In the genomic region with DNA sequence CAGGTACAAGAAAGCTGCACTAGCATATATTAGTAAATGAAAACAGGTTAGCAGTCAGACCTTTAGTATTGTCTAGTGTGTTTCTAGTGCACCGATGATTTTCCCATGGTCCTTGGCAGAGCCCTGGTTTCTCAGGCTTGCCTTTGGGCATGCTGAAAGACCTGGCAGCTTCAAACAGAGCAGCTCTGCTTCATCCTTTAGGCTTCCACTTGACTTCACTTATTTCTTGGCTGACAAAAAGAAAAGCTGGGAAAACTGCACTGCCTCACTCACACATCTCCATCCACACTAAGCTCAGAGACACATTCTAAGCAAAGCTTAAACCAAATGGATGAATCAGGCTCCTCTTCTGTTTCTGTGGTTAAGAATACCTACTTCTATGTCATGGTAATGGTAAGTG, we compare ENCODE assay signal across 20 cellular contexts.
DNase-seq lines count a peak whose midpoint lies in the region; ATAC-seq and TF ChIP-seq lines count a peak whose summit lies in the region.
"Had no signal": no experiment of that assay in that cellular context is flagged by ENCODE, and none has a peak within 500 bp of the region (broad histone marks: within the 10 kb centered on the region; RNA-seq: fewer than 3 reads in every experiment).

No MANE protein-coding gene starts in this region.

- no peak overlapping the region for H3K4me3 Mint-ChIP-seq in HFFc6
- H3K4me3 Mint-ChIP-seq: CD4-positive, alpha-beta T cell had no signal

- H3K4me1 Mint-ChIP-seq in HFFc6 (ENCODE audit: low read depth) = no peaks in the 10 kb centered on the region

- no peaks in the 10 kb centered on the region; the same call in 1 of the 2 replicates for H3K9me3 Mint-ChIP-seq in HFFc6

- intact Hi-C loops in Right ventricle myocardium superior (cut with DNase I) = no loop called here

- DNase-seq in HFFc6 (peak; percentile 1), cerebellum (ENCODE audit: low spot score) (peak; percentile 2), medulla oblongata (ENCODE audit: extremely low spot score) (peak; percentile 59), GF-D8 (lab: John Stamatoyannopoulos, UW) (no peak), Right ventricle myocardium superior (no peak)
- DNase-seq: CD4-positive, alpha-beta T cell; COR-L47; DMS 273 treated with DMSO at 0.1 percent for 48 hours; DND-41; H7; NCI-H1105; NCI-H2029 treated with DMSO at 0.1 percent for 48 hours; NCI-H226; NCI-H524; NCI-H82 had no signal

- ATAC-seq in HG02981 (IDR thresholded peaks at IDR 0.05; ENCODE audit: unreplicated experiment) (no peak), Right ventricle myocardium superior (ENCODE audit: poor library complexity) (no peak), SK-N-SH treated with all-trans-retinoic acid at 6 μM for 48 hours (no peak)
- ATAC-seq: HepG2, K562, Panc1 had no signal

- H3K36me3 Mint-ChIP-seq in HFFc6 (ENCODE audit: low read depth) = no peaks in the 10 kb centered on the region

- H3K27ac Mint-ChIP-seq in HFFc6 = no peak overlapping the region
- H3K27ac Mint-ChIP-seq: CD4-positive, alpha-beta T cell had no signal

- no peak for TF ChIP-seq CTCF in HFFc6 (IDR thresholded peaks at IDR 0.05)

- H3K27me3 Mint-ChIP-seq in HFFc6 (ENCODE audit: insufficient read depth) = no peaks in the 10 kb centered on the region
- H3K27me3 Mint-ChIP-seq: CD4-positive, alpha-beta T cell had no signal

TF ChIP-seq in SK-N-SH treated with all-trans-retinoic acid at 6 μM for 48 hours, 23 proteins besides CTCF, POLR2A, EP300 and RAD21:
- TF ChIP-seq, protein P1, sequence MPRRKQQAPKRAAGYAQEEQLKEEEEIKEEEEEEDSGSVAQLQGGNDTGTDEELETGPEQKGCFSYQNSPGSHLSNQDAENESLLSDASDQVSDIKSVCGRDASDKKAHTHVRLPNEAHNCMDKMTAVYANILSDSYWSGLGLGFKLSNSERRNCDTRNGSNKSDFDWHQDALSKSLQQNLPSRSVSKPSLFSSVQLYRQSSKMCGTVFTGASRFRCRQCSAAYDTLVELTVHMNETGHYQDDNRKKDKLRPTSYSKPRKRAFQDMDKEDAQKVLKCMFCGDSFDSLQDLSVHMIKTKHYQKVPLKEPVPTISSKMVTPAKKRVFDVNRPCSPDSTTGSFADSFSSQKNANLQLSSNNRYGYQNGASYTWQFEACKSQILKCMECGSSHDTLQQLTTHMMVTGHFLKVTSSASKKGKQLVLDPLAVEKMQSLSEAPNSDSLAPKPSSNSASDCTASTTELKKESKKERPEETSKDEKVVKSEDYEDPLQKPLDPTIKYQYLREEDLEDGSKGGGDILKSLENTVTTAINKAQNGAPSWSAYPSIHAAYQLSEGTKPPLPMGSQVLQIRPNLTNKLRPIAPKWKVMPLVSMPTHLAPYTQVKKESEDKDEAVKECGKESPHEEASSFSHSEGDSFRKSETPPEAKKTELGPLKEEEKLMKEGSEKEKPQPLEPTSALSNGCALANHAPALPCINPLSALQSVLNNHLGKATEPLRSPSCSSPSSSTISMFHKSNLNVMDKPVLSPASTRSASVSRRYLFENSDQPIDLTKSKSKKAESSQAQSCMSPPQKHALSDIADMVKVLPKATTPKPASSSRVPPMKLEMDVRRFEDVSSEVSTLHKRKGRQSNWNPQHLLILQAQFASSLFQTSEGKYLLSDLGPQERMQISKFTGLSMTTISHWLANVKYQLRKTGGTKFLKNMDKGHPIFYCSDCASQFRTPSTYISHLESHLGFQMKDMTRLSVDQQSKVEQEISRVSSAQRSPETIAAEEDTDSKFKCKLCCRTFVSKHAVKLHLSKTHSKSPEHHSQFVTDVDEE (CRISPR knock-in tag; IDR thresholded peaks at IDR 0.05) = no peak
- no peak for TF ChIP-seq ZFP30 (CRISPR knock-in tag; IDR thresholded peaks at IDR 0.05)
- no peak for TF ChIP-seq ZNF565 (CRISPR knock-in tag; conservative IDR thresholded peaks at IDR 0.05; ENCODE audit: low read depth)
- no peak for TF ChIP-seq GLIS3 (CRISPR knock-in tag; IDR thresholded peaks at IDR 0.05)
- TF ChIP-seq RARB (CRISPR knock-in tag; IDR thresholded peaks at IDR 0.05) = no peak
- TF ChIP-seq CSDC2 (CRISPR knock-in tag; IDR thresholded peaks at IDR 0.05) = no peak
- TF ChIP-seq ZNF8 (CRISPR knock-in tag; IDR thresholded peaks at IDR 0.05) = no peak
- no peak for TF ChIP-seq ESRRG (CRISPR knock-in tag; IDR thresholded peaks at IDR 0.05)
- no peak for TF ChIP-seq SNAI2 (CRISPR knock-in tag; IDR thresholded peaks at IDR 0.05)
- TF ChIP-seq ZNF70 (CRISPR knock-in tag; IDR thresholded peaks at IDR 0.05) = no peak
- TF ChIP-seq ARNTL (CRISPR knock-in tag; IDR thresholded peaks at IDR 0.05; ENCODE audit: borderline replicate concordance, low read depth) = no peak

Comparison
In these comparisons a context has a peak if more than half of its experiments do, and no peak if none do; other contexts are left out.
1. DNase-seq: peak in HFFc6 (single experiment), cerebellum (single experiment) and medulla oblongata (single experiment); none in GF-D8 (single experiment) and Right ventricle myocardium superior (single experiment).